In the genomic region with DNA sequence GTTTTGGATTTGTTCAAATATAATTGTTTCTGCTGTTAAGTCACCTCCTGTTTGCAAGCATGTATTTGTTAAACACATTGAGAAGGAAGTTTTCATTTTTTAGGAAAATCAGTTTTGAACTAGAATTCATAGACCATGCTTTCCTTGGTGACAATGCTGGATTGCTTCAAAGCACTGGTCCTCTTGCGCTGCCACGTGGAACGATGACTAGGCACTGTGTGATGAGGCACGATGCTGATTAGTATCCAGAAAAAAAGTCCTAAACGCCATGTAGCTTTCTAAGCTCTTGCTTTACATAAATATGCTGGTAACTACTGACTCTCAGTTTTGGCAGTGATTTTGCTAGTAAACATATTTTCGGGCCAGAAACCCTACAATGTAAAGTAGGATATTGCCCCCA, we compare ENCODE assay signal across 18 cellular contexts. TPM values are rescaled to one million over a fixed set of nuclear protein-coding genes. Genes with fewer than 3 reads are reported as not detected.
A peak's percentile ranks its signal among the peaks of the same experiment; 100 is the strongest.
DNase-seq lines count a peak whose midpoint lies in the region; ATAC-seq, FAIRE-seq and TF ChIP-seq lines count a peak whose summit lies in the region.
"Had no signal": no experiment of that assay in that cellular context is flagged by ENCODE, and none has a peak within 500 bp of the region (broad histone marks: within the 10 kb centered on the region; RNA-seq: fewer than 3 reads in every experiment).

No MANE protein-coding gene starts in this region.

- H3K9me3 ChIP-seq in HEK293 (ENCODE audit: control insufficient read depth, insufficient read depth, low read depth, low read length) (no peaks in the 10 kb centered on the region), endothelial cell of umbilical vein (replicated peaks; ENCODE audit: control insufficient read depth, insufficient read depth, low read length) (no peaks in the 10 kb centered on the region), stomach (no peaks in the 10 kb centered on the region)

- peak overlapping the region; percentile 3 for H2AFZ ChIP-seq in endothelial cell of umbilical vein (ENCODE audit: low read depth, low read length)

- H3K9me3 Mint-ChIP-seq in osteocyte (ENCODE audit: unreplicated experiment), result no peaks in the 10 kb centered on the region
- H3K9me3 Mint-ChIP-seq: H9; T-helper 1 cell treated with Interleukin-12 subunit alpha and Interleukin-12 subunit beta and Interleukin-4 antibody, amounts not matched to agents 30 μg/mL and 1 μg/mL, for 36 hours had no signal

- no peaks in the 10 kb centered on the region for H3K79me2 ChIP-seq in endothelial cell of umbilical vein (ENCODE audit: control insufficient read depth, insufficient read depth, low read length)

- H3K4me1 Mint-ChIP-seq in osteocyte (ENCODE audit: unreplicated experiment), result peaks cover 61% of the 10 kb centered on the region

- H3K4me1 ChIP-seq in HEK293 (ENCODE audit: control insufficient read depth, insufficient read depth, low read length) (peaks cover 4% of the 10 kb centered on the region), endothelial cell of umbilical vein (ENCODE audit: control insufficient read depth, extremely low read depth, insufficient read depth, low read length) (peaks cover 66% of the 10 kb centered on the region), stomach (peaks cover 0 to 10% (median 4%) of the 10 kb centered on the region in 4 donors)

- no peak for FAIRE-seq in endothelial cell of umbilical vein (lab: Jason Lieb, UNC)

- no peaks in the 10 kb centered on the region for H3K9me1 ChIP-seq in endothelial cell of umbilical vein (replicated peaks; ENCODE audit: control insufficient read depth, extremely low read depth, insufficient read depth, low read length)

- TF ChIP-seq CTCF in HEK293 (tag by site-specific recombination; IDR thresholded peaks at IDR 0.05) (no peak), endothelial cell of umbilical vein (IDR thresholded peaks at IDR 0.05; ENCODE audit: extremely low read depth in 1 of 2, insufficient read depth in 1 of 2, low read depth in 1 of 2, low read length in 2 of 2) (no peak), stomach (IDR thresholded peaks at IDR 0.05) (no peak), osteocyte (IDR thresholded peaks at IDR 0.05) (no peak)

- H3K27ac ChIP-seq in HEK293 (ENCODE audit: extremely low read depth, low read depth, low read length) (no peak overlapping the region), endothelial cell of umbilical vein (ENCODE audit: insufficient read depth, low read depth, low read length) (peak overlapping the region; percentile 80), stomach (no peak overlapping the region)
- H3K27ac ChIP-seq: C4-2B had no signal

- peak overlapping the region; percentile 71 for H3K4me2 ChIP-seq in endothelial cell of umbilical vein (ENCODE audit: insufficient read depth, low read length)

- peak overlapping the region; percentile 58 for H3K9ac ChIP-seq in endothelial cell of umbilical vein (replicated peaks; ENCODE audit: extremely low read depth, insufficient read depth, low read length)

- ATAC-seq in HG03378 (IDR thresholded peaks at IDR 0.05; ENCODE audit: unreplicated experiment), result no peak

- CTCF ChIA-PET in HEK293 (lab: Yijun Ruan, JAX), result interaction anchor here (0.6 to 1.6 kb wide), 4 partner anchors 11 to 110 kb away, joined by 3 to 9 read pairs (median 4); no protein-coding TSS in a partner anchor
- CTCF ChIA-PET in endothelial cell of umbilical vein (lab: Charles Lee), result interaction anchor here (1.1 to 3.5 kb wide), 4 partner anchors 8 to 20 kb away, joined by 4 to 22 read pairs (median 12); a partner anchor contains a TSS

- intact Hi-C loops in endothelial cell of umbilical vein (cut with micrococcal nuclease), result no loop called here
- intact Hi-C loops in stomach (cut with DNase I; ENCODE audit: low total_unique reads), result no loop called here

- no peak for TF ChIP-seq EP300 in stomach (IDR thresholded peaks at IDR 0.05)

- H3K27me3 Mint-ChIP-seq in osteocyte (ENCODE audit: unreplicated experiment), result no peaks in the 10 kb centered on the region

- dilution Hi-C loops in endothelial cell of umbilical vein (cut with MboI; ENCODE audit: extremely low pct_ligation_motif_present, low sequenced_read_pairs), result no loop called here

- no peak overlapping the region for H3K27ac Mint-ChIP-seq in osteocyte (ENCODE audit: unreplicated experiment)
- H3K27ac Mint-ChIP-seq: H9; T-helper 1 cell treated with Interleukin-12 subunit alpha and Interleukin-12 subunit beta and Interleukin-4 antibody, amounts not matched to agents 30 μg/mL and 1 μg/mL, for 36 hours had no signal

- POLR2A ChIA-PET in HEK293 (lab: Yijun Ruan, JAX) (interaction anchor here (3.0 kb wide), 1 partner anchor 12 kb away, joined by 13 read pairs; a partner anchor contains a TSS), endothelial cell of umbilical vein (lab: Charles Lee) (no interaction called here)

- no peaks in the 10 kb centered on the region for H3K36me3 Mint-ChIP-seq in osteocyte (ENCODE audit: unreplicated experiment)

- WGBS in stomach, 5 donors, result 69 to 78% (median 75%) methylated on average over 6 of the region's 6 CpGs

- TF ChIP-seq POLR2A in endothelial cell of umbilical vein (IDR thresholded peaks at IDR 0.05; ENCODE audit: low read depth, low read length) (no peak), stomach (IDR thresholded peaks at IDR 0.05) (no peak)

- TSS peak; percentile 61 for BruUV-seq in endothelial cell of umbilical vein (replicated peaks; lab: Mats Ljungman, UMichigan)

- DNase-seq in COR-L47 (lab: John Stamatoyannopoulos, UW), result peak; percentile 41
- peak; percentile 24 for DNase-seq in OCI-M1 (lab: John Stamatoyannopoulos, UW)
- no peak for DNase-seq in endothelial cell of umbilical vein (ENCODE audit: low read depth, low spot score)
- no peak for DNase-seq in stomach
- no peak for DNase-seq in DMS153 treated with DMSO at 0.1 percent for 48 hours (lab: John Stamatoyannopoulos, UW; ENCODE audit: unreplicated experiment)
- DNase-seq in osteocyte (ENCODE audit: extremely low spot score, unreplicated experiment), result no peak
- DNase-seq: EL, H9, KG1, NCI-H1048, NCI-H1694 treated with DMSO at 0.1 percent for 48 hours, NCI-H2171 treated with DMSO at 0.1 percent for 48 hours, NCI-H446 treated with DMSO at 0.1 percent for 48 hours, SHP77 treated with DMSO at 0.1 percent for 48 hours had no signal

- no peak overlapping the region for H3K4me3 Mint-ChIP-seq in osteocyte (ENCODE audit: unreplicated experiment)
- H3K4me3 Mint-ChIP-seq: H9; T-helper 1 cell treated with Interleukin-12 subunit alpha and Interleukin-12 subunit beta and Interleukin-4 antibody, amounts not matched to agents 30 μg/mL and 1 μg/mL, for 36 hours had no signal

- H3K27me3 ChIP-seq in endothelial cell of umbilical vein (ENCODE audit: control insufficient read depth in 2 of 2, insufficient read depth in 2 of 2, low read length in 2 of 2) (no peaks in the 10 kb centered on the region), stomach (peaks cover 0 to 2% (median 0%) of the 10 kb centered on the region in 3 donors)

- H3K4me3 ChIP-seq in HEK293 (ENCODE audit: low read depth, low read length) (no peak overlapping the region), endothelial cell of umbilical vein (replicated peaks in 1 of 3; ENCODE audit: insufficient read depth in 1 of 3, low read depth in 1 of 3, low read length in 3 of 3) (peak overlapping the region in 1 of 3 experiments; percentile 23), stomach (no peak overlapping the region)

- H4K20me1 ChIP-seq in endothelial cell of umbilical vein (replicated peaks; ENCODE audit: control insufficient read depth, extremely low read depth, insufficient read depth, low read length), result no peaks in the 10 kb centered on the region

- H3K36me3 ChIP-seq in HEK293 (ENCODE audit: control insufficient read depth in 2 of 2, insufficient read depth in 1 of 2, low read length in 2 of 2) (no peaks in the 10 kb centered on the region), endothelial cell of umbilical vein (ENCODE audit: control insufficient read depth in 2 of 2, extremely low read depth in 1 of 2, insufficient read depth in 2 of 2, low read length in 2 of 2) (no peaks in the 10 kb centered on the region), stomach (no peaks in the 10 kb centered on the region)

TF ChIP-seq in HEK293, 187 proteins besides CTCF, POLR2A, EP300 and RAD21 (continues in another document):
- TF ChIP-seq, protein P1, sequence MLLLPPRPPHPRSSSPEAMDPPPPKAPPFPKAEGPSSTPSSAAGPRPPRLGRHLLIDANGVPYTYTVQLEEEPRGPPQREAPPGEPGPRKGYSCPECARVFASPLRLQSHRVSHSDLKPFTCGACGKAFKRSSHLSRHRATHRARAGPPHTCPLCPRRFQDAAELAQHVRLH (tag by site-specific recombination; IDR thresholded peaks at IDR 0.05), result no peak
- no peak for TF ChIP-seq YY1 (tag by site-specific recombination; IDR thresholded peaks at IDR 0.05)

TF ChIP-seq in endothelial cell of umbilical vein, 7 proteins besides CTCF, POLR2A, EP300 and RAD21:
- TF ChIP-seq POLR2AphosphoS5 (IDR thresholded peaks at IDR 0.05; ENCODE audit: insufficient read depth, low read depth, low read length) (no peak), MYC (IDR thresholded peaks at IDR 0.05; ENCODE audit: low read depth, low read length) (peak; percentile 28)

RNA-seq across cellular contexts. Expression of a gene that starts 11.1 kb away (rescaled TPM):
- total RNA-seq in endothelial cell of umbilical vein, result 30.8 and 39.7 TPM in 2 replicates
- polyA plus RNA-seq in endothelial cell of umbilical vein, result 17.2 and 18.2 TPM in 2 replicates
- 20.6 and 22.1 TPM in 2 replicates for polyA plus RNA-seq in endothelial cell of umbilical vein (2011; cell fraction: cytosol; rRNA removed)
- polyA plus RNA-seq in endothelial cell of umbilical vein (2011; cell fraction: nucleus; rRNA removed), result 33.4 and 38.3 TPM in 2 replicates
- polyA plus RNA-seq in endothelial cell of umbilical vein (2012), result 27.8 and 35.4 TPM in 2 replicates
- 52.6 and 54.1 TPM in 2 replicates for polyA minus RNA-seq in endothelial cell of umbilical vein
- polyA minus RNA-seq in endothelial cell of umbilical vein (2011; cell fraction: cytosol; rRNA and poly(A)+ RNA removed), result 12.1 TPM
- 48.1 and 57.1 TPM in 2 replicates for polyA minus RNA-seq in endothelial cell of umbilical vein (2011; cell fraction: nucleus; rRNA and poly(A)+ RNA removed)
- total RNA-seq in stomach, result 10 to 100 TPM in 4 of 5 donors, 1 to 10 TPM in 1; 6.7 to 39.7 (median 20.3) TPM
- polyA plus RNA-seq in stomach, result 1 to 10 TPM; 5.3 to 8.9 (median 8.5) TPM
- 29.9 and 30.1 TPM in 2 replicates for total RNA-seq in osteocyte

RNA-seq across cellular contexts. Expression of a gene that starts 47.1 kb away (rescaled TPM):
- 1.2 and 1.8 TPM in 2 replicates for total RNA-seq in endothelial cell of umbilical vein
- 0.25 and 0.33 TPM in 2 replicates for polyA plus RNA-seq in endothelial cell of umbilical vein
- polyA plus RNA-seq in endothelial cell of umbilical vein (2011; cell fraction: cytosol; rRNA removed), result 0.36 and 0.54 TPM in 2 replicates
- 0.70 and 1.1 TPM in 2 replicates for polyA plus RNA-seq in endothelial cell of umbilical vein (2011; cell fraction: nucleus; rRNA removed)
- polyA plus RNA-seq in endothelial cell of umbilical vein (2012), result 0.34 and 0.35 TPM in 2 replicates
- 2.0 and 2.3 TPM in 2 replicates for polyA minus RNA-seq in endothelial cell of umbilical vein
- polyA minus RNA-seq in endothelial cell of umbilical vein (2011; cell fraction: cytosol; rRNA and poly(A)+ RNA removed), result not detected
- 3.7 and 7.5 TPM in 2 replicates for polyA minus RNA-seq in endothelial cell of umbilical vein (2011; cell fraction: nucleus; rRNA and poly(A)+ RNA removed)
- 10 to 100 TPM in 1 of 5 donors, 1 to 10 TPM in 2, not detected in 2; 2.9 to 46.1 (median 4.8) TPM for total RNA-seq in stomach
- under 1 TPM in 1 of 3 donors, not detected in 2; 0.31 TPM for polyA plus RNA-seq in stomach
- total RNA-seq in osteocyte, result 1.3 and 1.8 TPM in 2 replicates

Comparison
In these comparisons a context has a peak if more than half of its experiments do, and no peak if none do; other contexts are left out.
1. DNase-seq: peak in COR-L47 (single experiment) and OCI-M1 (single experiment); none in endothelial cell of umbilical vein (single experiment), stomach (single experiment), DMS153 treated with DMSO at 0.1 percent for 48 hours (single experiment) and osteocyte (single experiment).